In the genomic region with DNA sequence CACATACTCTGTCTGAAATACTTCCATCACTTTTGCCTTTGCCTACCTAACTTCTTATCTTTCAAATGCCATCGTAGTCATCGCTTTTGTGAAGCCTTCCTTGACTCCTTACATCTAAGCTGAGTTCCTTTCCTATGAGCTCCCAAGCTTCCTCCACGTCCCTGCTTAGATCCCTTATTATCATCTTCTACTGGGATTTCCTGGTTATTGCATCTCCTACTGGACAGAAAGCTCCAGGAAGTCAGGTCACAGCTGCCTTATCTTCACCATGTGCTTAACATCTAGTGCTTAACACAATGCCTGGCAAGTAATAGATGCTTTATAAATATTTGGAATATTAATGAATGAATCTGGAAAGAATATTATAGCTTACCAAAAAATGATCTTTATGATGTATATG, we compare ENCODE assay signal across 24 cellular contexts. TPM values are rescaled to one million over a fixed set of nuclear protein-coding genes. Genes with fewer than 3 reads are reported as not detected.
DNase-seq lines count a peak whose midpoint lies in the region; ATAC-seq, FAIRE-seq and TF ChIP-seq lines count a peak whose summit lies in the region.
"Had no signal": no experiment of that assay in that cellular context is flagged by ENCODE, and none has a peak within 500 bp of the region (broad histone marks: within the 10 kb centered on the region; RNA-seq: fewer than 3 reads in every experiment).

No MANE protein-coding gene starts in this region.

- TF ChIP-seq RAD21 in A549 (conservative IDR thresholded peaks at IDR 0.05 in 1 of 2, IDR thresholded peaks at IDR 0.05 in 1 of 2) = no peak

- H3K4me1 Mint-ChIP-seq in HFFc6 (ENCODE audit: low read depth) = peaks cover 85% of the 10 kb centered on the region
- H3K4me1 Mint-ChIP-seq in astrocyte (ENCODE audit: low read depth, unreplicated experiment) = peaks cover 65% of the 10 kb centered on the region
- H3K4me1 Mint-ChIP-seq in glutamatergic neuron (ENCODE audit: low read depth, unreplicated experiment) = peaks cover 55% of the 10 kb centered on the region
- peaks cover 43% of the 10 kb centered on the region for H3K4me1 Mint-ChIP-seq in activated CD4-positive, alpha-beta T cell treated with anti-CD3 and anti-CD28 coated beads, Interleukin-2, amount 10 ng/mL, durations not matched to agents 24 days and 14 days

- CTCF ChIA-PET in A549 (lab: Yijun Ruan, JAX) = interaction anchor here (0.6 to 11.7 kb wide), 38 partner anchors 9 to 318 kb away, joined by 3 to 318 read pairs (median 4); a partner anchor contains a TSS

- peaks cover 30% of the 10 kb centered on the region for H3K79me2 ChIP-seq in astrocyte (ENCODE audit: insufficient read depth, low read length)

- H3K27ac Mint-ChIP-seq in HFFc6 (peak overlapping the region; percentile 39), astrocyte (ENCODE audit: unreplicated experiment) (peak overlapping the region; percentile 60), glutamatergic neuron (ENCODE audit: unreplicated experiment) (peak overlapping the region; percentile 50)
- no peak overlapping the region for H3K27ac Mint-ChIP-seq in activated CD4-positive, alpha-beta T cell treated with anti-CD3 and anti-CD28 coated beads, Interleukin-2, amount 10 ng/mL, durations not matched to agents 24 days and 14 days
- H3K27ac Mint-ChIP-seq: activated CD4-positive, alpha-beta T cell treated with anti-CD3 and anti-CD28 coated beads, Interleukin-2, amount 10 ng/mL, durations not matched to agents 7 days and 5 days; activated naive CD8-positive, alpha-beta T cell treated with anti-CD3 and anti-CD28 coated beads for 36 hours; stimulated activated naive CD8-positive, alpha-beta T cell treated with anti-CD3 and anti-CD28 coated beads, Interleukin-15, Interleukin-2, amounts not matched to agents 100 ng/mL and 50 ng/mL, for 24 hours had no signal

- no peak overlapping the region for H3K4me2 ChIP-seq in A549
- H3K4me2 ChIP-seq in astrocyte (ENCODE audit: low read length) = no peak overlapping the region

- POLR2A ChIA-PET in A549 (lab: Yijun Ruan, JAX) = interaction anchor here (1.6 kb wide), 1 partner anchor 76 kb away, joined by 13 read pairs; a partner anchor contains a TSS

- intact Hi-C loops in adrenal gland (cut with DNase I) = loop anchor here (5.0 to 10.0 kb wide), 6 partner anchors 49 to 299 kb away; a partner anchor contains a TSS
- intact Hi-C loops in activated CD4-positive, alpha-beta T cell treated with anti-CD3 and anti-CD28 coated beads, Interleukin-2, amount 10 ng/mL, durations not matched to agents 24 days and 14 days (cut with micrococcal nuclease) = no loop called here
- intact Hi-C loops in transverse colon (cut with DNase I; ENCODE audit: low total_unique reads) = no loop called here

- H3K9me3 Mint-ChIP-seq in HFFc6 (no peaks in the 10 kb centered on the region), astrocyte (ENCODE audit: unreplicated experiment) (no peaks in the 10 kb centered on the region), glutamatergic neuron (ENCODE audit: unreplicated experiment) (peaks cover 30% of the 10 kb centered on the region)
- no peaks in the 10 kb centered on the region for H3K9me3 Mint-ChIP-seq in activated CD4-positive, alpha-beta T cell treated with anti-CD3 and anti-CD28 coated beads, Interleukin-2, amount 10 ng/mL, durations not matched to agents 24 days and 14 days
- H3K9me3 Mint-ChIP-seq: activated CD4-positive, alpha-beta T cell treated with anti-CD3 and anti-CD28 coated beads, Interleukin-2, amount 10 ng/mL, durations not matched to agents 7 days and 5 days; activated naive CD8-positive, alpha-beta T cell treated with anti-CD3 and anti-CD28 coated beads for 36 hours; activated T-cell treated with anti-CD3 and anti-CD28 coated beads, Interleukin-2, amount 50 U/mL, for 4 hours; central memory CD8-positive, alpha-beta T cell; natural killer cell; stimulated activated naive CD8-positive, alpha-beta T cell treated with anti-CD3 and anti-CD28 coated beads, Interleukin-15, Interleukin-2, amounts not matched to agents 100 ng/mL and 50 ng/mL, for 24 hours had no signal

- FAIRE-seq in A549 (lab: Jason Lieb, UNC) (peak; percentile 13), astrocyte (lab: Jason Lieb, UNC) (no peak)
- FAIRE-seq: islet of Langerhans had no signal

- H3K36me3 ChIP-seq in astrocyte (ENCODE audit: insufficient read depth, low read length) (no peaks in the 10 kb centered on the region), adrenal gland (replicated peaks in 1 of 2) (no peaks in the 10 kb centered on the region), transverse colon (no peaks in the 10 kb centered on the region)

- H3K27me3 ChIP-seq in astrocyte (ENCODE audit: insufficient read depth, low read length) (peaks cover 35% of the 10 kb centered on the region), adrenal gland (peaks cover 18% of the 10 kb centered on the region), transverse colon (peaks cover 47% of the 10 kb centered on the region)

- no peak for TF ChIP-seq EP300 in A549 (IDR thresholded peaks at IDR 0.05)
- no peak for TF ChIP-seq EP300 in transverse colon (IDR thresholded peaks at IDR 0.05; ENCODE audit: low read depth)

- H3K27me3 Mint-ChIP-seq in HFFc6 (ENCODE audit: insufficient read depth) (peaks cover 25% of the 10 kb centered on the region), astrocyte (ENCODE audit: low read depth, unreplicated experiment) (no peaks in the 10 kb centered on the region), glutamatergic neuron (ENCODE audit: unreplicated experiment) (peaks cover 45% of the 10 kb centered on the region)
- peaks cover 39% of the 10 kb centered on the region for H3K27me3 Mint-ChIP-seq in activated CD4-positive, alpha-beta T cell treated with anti-CD3 and anti-CD28 coated beads, Interleukin-2, amount 10 ng/mL, durations not matched to agents 24 days and 14 days

- H4K20me1 ChIP-seq in astrocyte (ENCODE audit: insufficient read depth, low read length) = peaks cover 93% of the 10 kb centered on the region

- H3K27ac ChIP-seq in A549 = no peak overlapping the region
- no peak overlapping the region for H3K27ac ChIP-seq in astrocyte (ENCODE audit: low read depth, low read length)
- no peak overlapping the region for H3K27ac ChIP-seq in adrenal gland
- H3K27ac ChIP-seq in transverse colon = no peak overlapping the region

- peaks cover 29% of the 10 kb centered on the region for H3K4me1 ChIP-seq in A549
- H3K4me1 ChIP-seq in astrocyte (ENCODE audit: insufficient read depth, low read length) = peaks cover 36% of the 10 kb centered on the region
- H3K4me1 ChIP-seq in adrenal gland (replicated peaks in 1 of 2) = peaks cover 0 to 21% of the 10 kb centered on the region in 2 donors
- peaks cover 10 to 63% (median 22%) of the 10 kb centered on the region in 4 donors for H3K4me1 ChIP-seq in transverse colon

- DNase-seq in A549 (ENCODE audit: low read depth in 1 of 2, low spot score in 1 of 2) (no peak), HFFc6 (no peak), astrocyte (ENCODE audit: low read depth) (no peak), glutamatergic neuron (no peak), adrenal gland (no peak), transverse colon (no peak)
- DNase-seq in NK-92 treated with Interleukin-12 subunit alpha and Interleukin-12 subunit beta, amount 100 ng/mL, for 24 hours (lab: John Stamatoyannopoulos, UW) = no peak
- DNase-seq in activated CD4-positive, alpha-beta T cell treated with anti-CD3 and anti-CD28 coated beads, Interleukin-2, amount 10 ng/mL, durations not matched to agents 24 days and 14 days = no peak
- DNase-seq: activated CD4-positive, alpha-beta T cell treated with anti-CD3 and anti-CD28 coated beads, Interleukin-2, amount 10 ng/mL, durations not matched to agents 7 days and 5 days; activated naive CD8-positive, alpha-beta T cell treated with anti-CD3 and anti-CD28 coated beads for 36 hours; activated T-cell treated with anti-CD3 and anti-CD28 coated beads, Interleukin-2, amount 50 U/mL, for 4 hours; COR-L47; GF-D8; GOT3; head of caudate nucleus; mammary epithelial cell; MG63; natural killer cell; NCI-H187; SIG-M5 had no signal

- H3K4me3 ChIP-seq in A549 = no peak overlapping the region
- H3K4me3 ChIP-seq in astrocyte (ENCODE audit: insufficient read depth, low read depth, low read length) = no peak overlapping the region
- H3K4me3 ChIP-seq in adrenal gland = no peak overlapping the region
- no peak overlapping the region for H3K4me3 ChIP-seq in transverse colon
- H3K4me3 ChIP-seq: MG63 had no signal

- WGBS in A549 (ENCODE audit: missing lambda C conversion rate) = 83% methylated on average over 3 of the region's 3 CpGs
- WGBS in adrenal gland, 4 donors = 64 to 78% (median 75%) methylated on average over 3 of the region's 3 CpGs
- 76 to 100% methylated on average over 2 to 3 of the region's 3 CpGs for WGBS in transverse colon (ENCODE audit: low coverage in 1 of 2), 2 donors

- H3K36me3 Mint-ChIP-seq in HFFc6 (ENCODE audit: low read depth) (peaks cover 17% of the 10 kb centered on the region), astrocyte (ENCODE audit: low read depth, unreplicated experiment) (no peaks in the 10 kb centered on the region), glutamatergic neuron (ENCODE audit: unreplicated experiment) (no peaks in the 10 kb centered on the region)
- H3K36me3 Mint-ChIP-seq in activated CD4-positive, alpha-beta T cell treated with anti-CD3 and anti-CD28 coated beads, Interleukin-2, amount 10 ng/mL, durations not matched to agents 24 days and 14 days (ENCODE audit: low read depth) = no peaks in the 10 kb centered on the region
- H3K36me3 Mint-ChIP-seq: activated naive CD8-positive, alpha-beta T cell treated with anti-CD3 and anti-CD28 coated beads for 36 hours; natural killer cell had no signal

- no peak overlapping the region for H2AFZ ChIP-seq in astrocyte (ENCODE audit: low read depth, low read length)

- TF ChIP-seq CTCF in A549 (IDR thresholded peaks at IDR 0.05) (no peak), HFFc6 (IDR thresholded peaks at IDR 0.05) (no peak), astrocyte (IDR thresholded peaks at IDR 0.05; ENCODE audit: insufficient read depth, low read depth, low read length) (no peak), glutamatergic neuron (IDR thresholded peaks at IDR 0.05; ENCODE audit: partially characterized antibody, unreplicated experiment) (no peak), adrenal gland (IDR thresholded peaks at IDR 0.05) (no peak), transverse colon (IDR thresholded peaks at IDR 0.05) (no peak)

- in situ Hi-C loops in transverse colon (cut with MboI; ENCODE audit: low pct_ligation_motif_present in 1 of 4, low pct_unique_long_range_greater_than_20kb in 1 of 4, low sequenced_read_pairs in 3 of 4) = loop anchor here (5.0 to 25.0 kb wide), 5 partner anchors 72 to 307 kb away; a partner anchor contains a TSS

- H3K4me3 Mint-ChIP-seq in HFFc6 (no peak overlapping the region), astrocyte (ENCODE audit: unreplicated experiment) (peak overlapping the region; percentile 45), glutamatergic neuron (ENCODE audit: unreplicated experiment) (peak overlapping the region; percentile 74)
- no peak overlapping the region for H3K4me3 Mint-ChIP-seq in activated CD4-positive, alpha-beta T cell treated with anti-CD3 and anti-CD28 coated beads, Interleukin-2, amount 10 ng/mL, durations not matched to agents 24 days and 14 days
- H3K4me3 Mint-ChIP-seq: activated CD4-positive, alpha-beta T cell treated with anti-CD3 and anti-CD28 coated beads, Interleukin-2, amount 10 ng/mL, durations not matched to agents 7 days and 5 days; activated naive CD8-positive, alpha-beta T cell treated with anti-CD3 and anti-CD28 coated beads for 36 hours; activated T-cell treated with anti-CD3 and anti-CD28 coated beads, Interleukin-2, amount 50 U/mL, for 4 hours; central memory CD8-positive, alpha-beta T cell; natural killer cell; stimulated activated naive CD8-positive, alpha-beta T cell treated with anti-CD3 and anti-CD28 coated beads, Interleukin-15, Interleukin-2, amounts not matched to agents 100 ng/mL and 50 ng/mL, for 24 hours had no signal

- TF ChIP-seq POLR2A in A549 (IDR thresholded peaks at IDR 0.05; ENCODE audit: low read length) (no peak), adrenal gland (IDR thresholded peaks at IDR 0.05) (no peak), transverse colon (IDR thresholded peaks at IDR 0.05) (no peak)

- H3K9me3 ChIP-seq in A549 = no peaks in the 10 kb centered on the region
- no peaks in the 10 kb centered on the region for H3K9me3 ChIP-seq in astrocyte (ENCODE audit: insufficient read depth, low read depth, low read length)
- no peaks in the 10 kb centered on the region for H3K9me3 ChIP-seq in adrenal gland (replicated peaks in 1 of 3)
- H3K9me3 ChIP-seq in transverse colon = no peaks in the 10 kb centered on the region
- H3K9me3 ChIP-seq: MG63 had no signal

- no peak overlapping the region for H3K9ac ChIP-seq in astrocyte (ENCODE audit: low read length)

- no peak for ATAC-seq in A549
- ATAC-seq: activated T-cell treated with anti-CD3 and anti-CD28 coated beads, Interleukin-2, amount 50 U/mL, for 4 hours; natural killer cell had no signal

RNA-seq across cellular contexts. Expression of a gene that starts 5.9 kb away (rescaled TPM):
- polyA plus RNA-seq in A549 (2011; rRNA removed) = 0.04 and 0.13 TPM in 2 replicates
- polyA plus RNA-seq in A549 (2012; cell fraction: cytosol; rRNA removed) = 0.01 and 0.08 TPM in 2 replicates
- 0.04 TPM in 1 of 2 replicates, not detected in the other for polyA plus RNA-seq in A549 (2012; cell fraction: nucleus; rRNA removed)
- polyA plus RNA-seq in A549 (2017; fragmentation: RNase III; extraction: RNeasy Plus Mini Kit Qiagen cat#74134 plus additional on column Dnase treatment) = 0.04 to 0.06 TPM in 2 of 3 replicates, not detected in the other
- 0.10 and 0.17 TPM in 2 replicates for polyA minus RNA-seq in A549 (2011; rRNA and poly(A)+ RNA removed)
- under 1 TPM in 5 of 6 experiments, not detected in 1; 0.14 to 0.48 (median 0.28) TPM for total RNA-seq in HFFc6 (2021; fragmentation: NEBNext Ultra II Directional; extraction: Animal tissue kit (Norgen Biotek cat#: 25700))
- 0.09 and 0.62 TPM in 2 replicates for total RNA-seq in astrocyte
- total RNA-seq in glutamatergic neuron (ENCODE audit: unreplicated experiment) = 16.9 TPM
- 1 to 10 TPM in 6 of 8 donors, under 1 TPM in 2; 0.18 to 4.4 (median 1.8) TPM for total RNA-seq in adrenal gland
- polyA plus RNA-seq in adrenal gland = 10 to 100 TPM in 1 of 3 donors, 1 to 10 TPM in 2; 1.6 to 15.7 (median 5.2) TPM
- 0.40 and 0.47 TPM in 2 replicates for total RNA-seq in activated CD4-positive, alpha-beta T cell treated with anti-CD3 and anti-CD28 coated beads, Interleukin-2, amount 10 ng/mL, durations not matched to agents 24 days and 14 days
- total RNA-seq in transverse colon = under 1 TPM in 2 of 4 donors, not detected in 2; 0.68 to 0.95 TPM
- total RNA-seq: NCI-H460 had no signal

RNA-seq across cellular contexts. Expression of a gene that starts 13.8 kb away (rescaled TPM):
- polyA plus RNA-seq in A549 (2011; rRNA removed) = 22.8 and 24.2 TPM in 2 replicates
- polyA plus RNA-seq in A549 (2012; cell fraction: cytosol; rRNA removed) = 18.3 and 19.5 TPM in 2 replicates
- polyA plus RNA-seq in A549 (2012; cell fraction: nucleus; rRNA removed) = 16.0 and 24.4 TPM in 2 replicates
- 31.6 to 33.0 TPM (median 31.8 TPM) in 3 replicates for polyA plus RNA-seq in A549 (2017; fragmentation: RNase III; extraction: RNeasy Plus Mini Kit Qiagen cat#74134 plus additional on column Dnase treatment)
- 21.3 and 25.5 TPM in 2 replicates for polyA minus RNA-seq in A549 (2011; rRNA and poly(A)+ RNA removed)
- total RNA-seq in HFFc6 (2021; fragmentation: NEBNext Ultra II Directional; extraction: Animal tissue kit (Norgen Biotek cat#: 25700)) = 10 to 100 TPM; 13.0 to 17.1 (median 15.6) TPM
- total RNA-seq in astrocyte = 19.1 and 21.4 TPM in 2 replicates
- 17.1 TPM for total RNA-seq in glutamatergic neuron (ENCODE audit: unreplicated experiment)
- 10 to 100 TPM in 7 of 8 donors, 1 to 10 TPM in 1; 6.8 to 13.6 (median 12.0) TPM for total RNA-seq in adrenal gland
- polyA plus RNA-seq in adrenal gland = 10 to 100 TPM in 1 of 3 donors, 1 to 10 TPM in 2; 5.5 to 10.3 (median 6.5) TPM
- total RNA-seq in activated CD4-positive, alpha-beta T cell treated with anti-CD3 and anti-CD28 coated beads, Interleukin-2, amount 10 ng/mL, durations not matched to agents 24 days and 14 days = 18.5 and 19.8 TPM in 2 replicates
- 10 to 100 TPM in 2 of 4 donors, 1 to 10 TPM in 1, not detected in 1; 10.0 to 24.7 (median 11.6) TPM for total RNA-seq in transverse colon

RNA-seq across cellular contexts. Expression of a gene that starts 24.1 kb away (rescaled TPM):
- polyA plus RNA-seq in A549 (2011; rRNA removed) (63.8 and 75.9 TPM in 2 replicates), A549 (2017; fragmentation: RNase III; extraction: RNeasy Plus Mini Kit Qiagen cat#74134 plus additional on column Dnase treatment) (44.1 to 47.1 TPM (median 46.5 TPM) in 3 replicates), adrenal gland (10 to 100 TPM; 28.2 to 69.4 (median 34.9) TPM)
- 49.6 and 59.2 TPM in 2 replicates for polyA plus RNA-seq in A549 (2012; cell fraction: cytosol; rRNA removed)
- 62.4 and 72.5 TPM in 2 replicates for polyA plus RNA-seq in A549 (2012; cell fraction: nucleus; rRNA removed)
- polyA minus RNA-seq in A549 (2011; rRNA and poly(A)+ RNA removed) = 116 and 122 TPM in 2 replicates
- total RNA-seq in HFFc6 (2021; fragmentation: NEBNext Ultra II Directional; extraction: Animal tissue kit (Norgen Biotek cat#: 25700)) = 10 to 100 TPM; 67.5 to 82.1 (median 74.1) TPM
- total RNA-seq in astrocyte (89.8 and 94.7 TPM in 2 replicates), glutamatergic neuron (ENCODE audit: unreplicated experiment) (42.3 TPM), adrenal gland (100 to 1,000 TPM in 1 of 8 donors, 10 to 100 TPM in 7; 29.6 to 111 (median 52.5) TPM), transverse colon (10 to 100 TPM; 38.4 to 63.2 (median 57.6) TPM)
- 78.4 and 80.9 TPM in 2 replicates for total RNA-seq in activated CD4-positive, alpha-beta T cell treated with anti-CD3 and anti-CD28 coated beads, Interleukin-2, amount 10 ng/mL, durations not matched to agents 24 days and 14 days

RNA-seq across cellular contexts. Expression of a gene that starts 46.3 kb away (rescaled TPM):
- polyA plus RNA-seq in A549 (2011; rRNA removed) (0.59 and 0.91 TPM in 2 replicates), A549 (2017; fragmentation: RNase III; extraction: RNeasy Plus Mini Kit Qiagen cat#74134 plus additional on column Dnase treatment) (0.10 to 0.63 TPM (median 0.53 TPM) in 3 replicates), adrenal gland (100 to 1,000 TPM; 157 to 353 (median 220) TPM)
- 0.15 and 0.19 TPM in 2 replicates for polyA plus RNA-seq in A549 (2012; cell fraction: cytosol; rRNA removed)
- polyA plus RNA-seq in A549 (2012; cell fraction: nucleus; rRNA removed) = 0.07 TPM in 1 of 2 replicates, not detected in the other
- polyA minus RNA-seq in A549 (2011; rRNA and poly(A)+ RNA removed) = 0.79 and 1.1 TPM in 2 replicates
- under 1 TPM in 5 of 6 experiments, not detected in 1; 0.11 to 0.51 (median 0.25) TPM for total RNA-seq in HFFc6 (2021; fragmentation: NEBNext Ultra II Directional; extraction: Animal tissue kit (Norgen Biotek cat#: 25700))
- total RNA-seq in astrocyte (62.5 and 92.1 TPM in 2 replicates), glutamatergic neuron (ENCODE audit: unreplicated experiment) (46.1 TPM), adrenal gland (100 to 1,000 TPM in 7 of 8 donors, 10 to 100 TPM in 1; 96.9 to 423 (median 154) TPM), transverse colon (100 to 1,000 TPM in 2 of 4 donors, 10 to 100 TPM in 2; 65.7 to 143 (median 102) TPM)
- total RNA-seq in activated CD4-positive, alpha-beta T cell treated with anti-CD3 and anti-CD28 coated beads, Interleukin-2, amount 10 ng/mL, durations not matched to agents 24 days and 14 days = 0.14 and 0.28 TPM in 2 replicates
- total RNA-seq: NCI-H460 had no signal

Comparison
In these comparisons a context has a peak if more than half of its experiments do, and no peak if none do; other contexts are left out.
1. H3K4me3 Mint-ChIP-seq: peak in astrocyte (single experiment) and glutamatergic neuron (single experiment); none in HFFc6 (single experiment) and activated CD4-positive, alpha-beta T cell treated with anti-CD3 and anti-CD28 coated beads, Interleukin-2, amount 10 ng/mL, durations not matched to agents 24 days and 14 days (single experiment).
2. intact Hi-C loops: an anchor here in adrenal gland (5.0 to 10.0 kb wide); none called in activated CD4-positive, alpha-beta T cell treated with anti-CD3 and anti-CD28 coated beads, Interleukin-2, amount 10 ng/mL, durations not matched to agents 24 days and 14 days and transverse colon.